In genomic region chr15:62549345-62549970, GRCh38 we compare ENCODE assay signal across 8 cellular contexts.
A peak's percentile ranks its signal among the peaks of the same experiment; 100 is the strongest.
DNase-seq lines count a peak whose midpoint lies in the region; ATAC-seq, FAIRE-seq and TF ChIP-seq lines count a peak whose summit lies in the region.

No MANE protein-coding gene starts in this region.

- H3K27ac ChIP-seq in right lobe of liver = no peak overlapping the region

- intact Hi-C loops in right lobe of liver (cut with DNase I) = no loop called here
- intact Hi-C loops in activated CD4-positive, alpha-beta T cell treated with anti-CD3 and anti-CD28 coated beads, Interleukin-2, amount 10 ng/mL, durations not matched to agents 24 days and 14 days (cut with micrococcal nuclease) = no loop called here

- no peak overlapping the region for H3K4me3 Mint-ChIP-seq in HFFc6
- no peak overlapping the region for H3K4me3 Mint-ChIP-seq in activated CD4-positive, alpha-beta T cell treated with anti-CD3 and anti-CD28 coated beads, Interleukin-2, amount 10 ng/mL, durations not matched to agents 24 days and 14 days

- peaks cover 31% of the 10 kb centered on the region for H3K4me1 Mint-ChIP-seq in HFFc6 (ENCODE audit: low read depth)
- H3K4me1 Mint-ChIP-seq in activated CD4-positive, alpha-beta T cell treated with anti-CD3 and anti-CD28 coated beads, Interleukin-2, amount 10 ng/mL, durations not matched to agents 24 days and 14 days = no peaks in the 10 kb centered on the region

- WGBS in right lobe of liver (ENCODE audit: insufficient coverage, low coverage, low lambda C conversion rate, missing lambda C conversion rate) = 48% methylated on average over 4 of the region's 5 CpGs

- DNase-seq in D721Med (ENCODE audit: insufficient read length, low spot score) (no peak), HFFc6 (peak; percentile 26), amniotic epithelial cell (ENCODE audit: low read depth) (peak; percentile 52), right lobe of liver (no peak), NCI-H2196 treated with DMSO at 0.1 percent for 48 hours (lab: John Stamatoyannopoulos, UW; ENCODE audit: unreplicated experiment) (no peak), amniotic stem cell (lab: John Stamatoyannopoulos, UW) (no peak)
- no peak for DNase-seq in activated CD4-positive, alpha-beta T cell treated with anti-CD3 and anti-CD28 coated beads, Interleukin-2, amount 10 ng/mL, durations not matched to agents 24 days and 14 days

- no peak overlapping the region for H3K27ac Mint-ChIP-seq in HFFc6
- H3K27ac Mint-ChIP-seq in activated CD4-positive, alpha-beta T cell treated with anti-CD3 and anti-CD28 coated beads, Interleukin-2, amount 10 ng/mL, durations not matched to agents 24 days and 14 days = no peak overlapping the region

- H3K36me3 Mint-ChIP-seq in HFFc6 (ENCODE audit: low read depth) = peaks cover 5% of the 10 kb centered on the region; the same call in 1 of the 2 replicates
- no peaks in the 10 kb centered on the region for H3K36me3 Mint-ChIP-seq in activated CD4-positive, alpha-beta T cell treated with anti-CD3 and anti-CD28 coated beads, Interleukin-2, amount 10 ng/mL, durations not matched to agents 24 days and 14 days (ENCODE audit: low read depth)

- no peaks in the 10 kb centered on the region; the same call in 1 of the 2 replicates for H3K27me3 Mint-ChIP-seq in HFFc6 (ENCODE audit: insufficient read depth)
- peaks cover 11% of the 10 kb centered on the region for H3K27me3 Mint-ChIP-seq in activated CD4-positive, alpha-beta T cell treated with anti-CD3 and anti-CD28 coated beads, Interleukin-2, amount 10 ng/mL, durations not matched to agents 24 days and 14 days

- TF ChIP-seq POLR2A in right lobe of liver (IDR thresholded peaks at IDR 0.05) = no peak

- H3K4me1 ChIP-seq in right lobe of liver = peaks cover 0 to 13% (median 0%) of the 10 kb centered on the region in 4 donors

- ATAC-seq in right lobe of liver (peak; percentile 65 to 71 (median 66)), HG02938 (IDR thresholded peaks at IDR 0.05; ENCODE audit: unreplicated experiment) (no peak)

- no peaks in the 10 kb centered on the region for H3K9me3 ChIP-seq in right lobe of liver

- TF ChIP-seq CTCF in D721Med (IDR thresholded peaks at IDR 0.05; ENCODE audit: insufficient read depth, missing control alignments) (peak; percentile 55), HFFc6 (IDR thresholded peaks at IDR 0.05) (peak; percentile 71), right lobe of liver (IDR thresholded peaks at IDR 0.05) (peak; percentile 37 to 55 (median 50))

- H3K27me3 ChIP-seq in right lobe of liver = no peaks in the 10 kb centered on the region

- FAIRE-seq in D721Med (lab: Jason Lieb, UNC) = no peak

- H3K4me3 ChIP-seq in right lobe of liver = no peak overlapping the region

- no peaks in the 10 kb centered on the region for H3K9me3 Mint-ChIP-seq in HFFc6
- H3K9me3 Mint-ChIP-seq in activated CD4-positive, alpha-beta T cell treated with anti-CD3 and anti-CD28 coated beads, Interleukin-2, amount 10 ng/mL, durations not matched to agents 24 days and 14 days = no peaks in the 10 kb centered on the region

- no peaks in the 10 kb centered on the region for H3K36me3 ChIP-seq in right lobe of liver

Comparison
In these comparisons a context has a peak if more than half of its experiments do, and no peak if none do; other contexts are left out.
1. DNase-seq: peak in HFFc6 (single experiment) and amniotic epithelial cell (single experiment); none in D721Med (single experiment), right lobe of liver (0 of 3), NCI-H2196 treated with DMSO at 0.1 percent for 48 hours (single experiment), amniotic stem cell (single experiment) and activated CD4-positive, alpha-beta T cell treated with anti-CD3 and anti-CD28 coated beads, Interleukin-2, amount 10 ng/mL, durations not matched to agents 24 days and 14 days (single experiment).
2. Peak in every context shown above with its lines, with median percentiles within 50 percentile points of each other: CTCF ChIP-seq.